Comparison of ENCODE assay signal across 11 cellular contexts in genomic region chr17:69358688-69359596, GRCh38. TPM values are rescaled to one million over a fixed set of nuclear protein-coding genes. Genes with fewer than 3 reads are reported as not detected.
DNase-seq lines count a peak whose midpoint lies in the region; ATAC-seq, FAIRE-seq and TF ChIP-seq lines count a peak whose summit lies in the region.
"Had no signal": no experiment of that assay in that cellular context is flagged by ENCODE, and none has a peak within 500 bp of the region (broad histone marks: within the 10 kb centered on the region; RNA-seq: fewer than 3 reads in every experiment).

No MANE protein-coding gene starts in this region.

- no peaks in the 10 kb centered on the region for H3K36me3 Mint-ChIP-seq in activated CD4-positive, alpha-beta T cell treated with anti-CD3 and anti-CD28 coated beads, Interleukin-2, amount 10 ng/mL, durations not matched to agents 24 days and 14 days (ENCODE audit: low read depth)
- H3K36me3 Mint-ChIP-seq: T-cell had no signal

- peak; percentile 32 for TF ChIP-seq CTCF in GM10248 (IDR thresholded peaks at IDR 0.05; ENCODE audit: control extremely low read depth, extremely low read depth, low read depth, missing control alignments)
- peak; percentile 53 for TF ChIP-seq CTCF in Panc1 (IDR thresholded peaks at IDR 0.05)

- no peak for DNase-seq in GM10248 (ENCODE audit: extremely low spot score)
- DNase-seq in Panc1 (ENCODE audit: low read depth, low spot score) = no peak
- peak; percentile 52 for DNase-seq in iPS DF 6.9 (ENCODE audit: low read depth, low spot score)
- no peak for DNase-seq in frontal cortex (ENCODE audit: low spot score in 2 of 2)
- DNase-seq in stimulated activated CD4-positive, alpha-beta T cell treated with anti-CD3 and anti-CD28 coated beads, Interleukin-2, amount 100 ng/mL, for 24 hours = no peak
- DNase-seq in activated CD4-positive, alpha-beta T cell treated with anti-CD3 and anti-CD28 coated beads, Interleukin-2, amount 10 ng/mL, durations not matched to agents 24 days and 14 days = no peak
- DNase-seq: adrenal gland had no signal

- H3K4me1 Mint-ChIP-seq in activated CD4-positive, alpha-beta T cell treated with anti-CD3 and anti-CD28 coated beads, Interleukin-2, amount 10 ng/mL, durations not matched to agents 24 days and 14 days = no peaks in the 10 kb centered on the region

- H3K9me3 ChIP-seq in Panc1 (ENCODE audit: control insufficient read depth, insufficient read depth, low read depth, low read length) = no peaks in the 10 kb centered on the region
- H3K9me3 ChIP-seq in iPS DF 6.9 (ENCODE audit: control insufficient read depth, insufficient read depth, low read length) = no peaks in the 10 kb centered on the region
- H3K9me3 ChIP-seq: adrenal gland had no signal

- in situ Hi-C loops in Panc1 (cut with HindIII; ENCODE audit: low pct_unique_long_range_greater_than_20kb, low sequenced_read_pairs) = no loop called here

- H3K27me3 ChIP-seq in Panc1 (ENCODE audit: control insufficient read depth, insufficient read depth, low read length) (no peaks in the 10 kb centered on the region), iPS DF 6.9 (ENCODE audit: control insufficient read depth, insufficient read depth, low read length) (no peaks in the 10 kb centered on the region)
- H3K27me3 ChIP-seq: adrenal gland had no signal

- no TSS peak for BruUV-seq in Panc1 (replicated peaks; lab: Mats Ljungman, UMichigan)

- H3K36me3 ChIP-seq in Panc1 (ENCODE audit: control insufficient read depth, insufficient read depth, low read length) = no peaks in the 10 kb centered on the region
- no peaks in the 10 kb centered on the region for H3K36me3 ChIP-seq in iPS DF 6.9 (ENCODE audit: control insufficient read depth, insufficient read depth, low read length)
- H3K36me3 ChIP-seq: adrenal gland had no signal

- H3K4me3 ChIP-seq in Panc1 (ENCODE audit: low read depth in 2 of 2, low read length in 2 of 2) (no peak overlapping the region), iPS DF 6.9 (ENCODE audit: low read length) (no peak overlapping the region)
- H3K4me3 ChIP-seq: adrenal gland had no signal

- CTCF ChIA-PET in GM10248 (lab: Yijun Ruan, JAX) (interaction anchor here (0.9 to 3.0 kb wide), 5 partner anchors 24 to 165 kb away, joined by 3 to 13 read pairs (median 5); no protein-coding TSS in a partner anchor), Panc1 (lab: Charles Lee) (no interaction called here)

- peak; percentile 65 for ATAC-seq in GM21619 (IDR thresholded peaks at IDR 0.05; ENCODE audit: unreplicated experiment)
- no peak for ATAC-seq in Panc1
- no peak for ATAC-seq in HG03039 (IDR thresholded peaks at IDR 0.05; ENCODE audit: unreplicated experiment)
- ATAC-seq: sciatic nerve had no signal

- no peak for FAIRE-seq in frontal cortex (lab: Jason Lieb, UNC)

- intact Hi-C loops in Panc1 (cut with micrococcal nuclease; ENCODE audit: unreplicated experiment) = no loop called here
- intact Hi-C loops in activated CD4-positive, alpha-beta T cell treated with anti-CD3 and anti-CD28 coated beads, Interleukin-2, amount 10 ng/mL, durations not matched to agents 24 days and 14 days (cut with micrococcal nuclease) = no loop called here

- H3K27ac ChIP-seq in Panc1 (ENCODE audit: low read length) = no peak overlapping the region
- no peak overlapping the region for H3K27ac ChIP-seq in iPS DF 6.9 (ENCODE audit: low read length)
- H3K27ac ChIP-seq: adrenal gland had no signal

- H3K4me1 ChIP-seq in Panc1 (ENCODE audit: control insufficient read depth, insufficient read depth, low read length) = no peaks in the 10 kb centered on the region
- no peaks in the 10 kb centered on the region; the same call in 1 of the 2 replicates for H3K4me1 ChIP-seq in iPS DF 6.9 (ENCODE audit: control insufficient read depth, insufficient read depth, low read length)
- H3K4me1 ChIP-seq: adrenal gland had no signal

- H3K27ac Mint-ChIP-seq in activated CD4-positive, alpha-beta T cell treated with anti-CD3 and anti-CD28 coated beads, Interleukin-2, amount 10 ng/mL, durations not matched to agents 24 days and 14 days = no peak overlapping the region
- H3K27ac Mint-ChIP-seq: T-cell had no signal

- H3K9me3 Mint-ChIP-seq in activated CD4-positive, alpha-beta T cell treated with anti-CD3 and anti-CD28 coated beads, Interleukin-2, amount 10 ng/mL, durations not matched to agents 24 days and 14 days = no peaks in the 10 kb centered on the region
- H3K9me3 Mint-ChIP-seq: T-cell had no signal

- H3K27me3 Mint-ChIP-seq in activated CD4-positive, alpha-beta T cell treated with anti-CD3 and anti-CD28 coated beads, Interleukin-2, amount 10 ng/mL, durations not matched to agents 24 days and 14 days = peaks cover 9% of the 10 kb centered on the region

- H3K4me3 Mint-ChIP-seq in activated CD4-positive, alpha-beta T cell treated with anti-CD3 and anti-CD28 coated beads, Interleukin-2, amount 10 ng/mL, durations not matched to agents 24 days and 14 days = no peak overlapping the region
- H3K4me3 Mint-ChIP-seq: T-cell had no signal

- no CpG with 5 or more reads among the region's 3 CpGs for WGBS in iPS DF 6.9 (ENCODE audit: insufficient coverage, insufficient read length)

- POLR2A ChIA-PET in GM10248 (lab: Yijun Ruan, JAX) (no interaction called here), Panc1 (lab: Charles Lee) (interaction anchor here (0.7 kb wide), 1 partner anchor 10 kb away, joined by 7 read pairs; no protein-coding TSS in a partner anchor)

RNA-seq across cellular contexts. Expression of gene ABCA5, which starts 32.0 kb away (rescaled TPM):
- 13.3 TPM for total RNA-seq in Panc1 (2021; ENCODE audit: unreplicated experiment)
- polyA plus RNA-seq in Panc1 (2012; ENCODE audit: insufficient read length) = 6.5 TPM
- total RNA-seq in frontal cortex = 49.3 TPM
- total RNA-seq in activated CD4-positive, alpha-beta T cell treated with anti-CD3 and anti-CD28 coated beads, Interleukin-2, amount 10 ng/mL, durations not matched to agents 24 days and 14 days = 12.0 and 13.3 TPM in 2 replicates

RNA-seq across cellular contexts. Expression of gene MAP2K6, which starts 55.6 kb away (rescaled TPM):
- total RNA-seq in Panc1 (2021; ENCODE audit: unreplicated experiment) (11.8 TPM), frontal cortex (30.6 TPM)
- 19.5 TPM for polyA plus RNA-seq in Panc1 (2012; ENCODE audit: insufficient read length)
- total RNA-seq in activated CD4-positive, alpha-beta T cell treated with anti-CD3 and anti-CD28 coated beads, Interleukin-2, amount 10 ng/mL, durations not matched to agents 24 days and 14 days = 1.4 and 1.8 TPM in 2 replicates
